ENCODE assay signal across 8 cellular contexts in genomic region chr1:168181063-168181720, GRCh38. TPM values are rescaled to one million over a fixed set of nuclear protein-coding genes. Genes with fewer than 3 reads are reported as not detected.
DNase-seq lines count a peak whose midpoint lies in the region; ATAC-seq, FAIRE-seq and TF ChIP-seq lines count a peak whose summit lies in the region.
"Not testable (repeated sequence)": the region's sequence is repeated elsewhere in the genome, so short reads cannot be mapped to it uniquely, and the experiment has no call there.
"Had no signal": no experiment of that assay in that cellular context is flagged by ENCODE, and none has a peak within 500 bp of the region (broad histone marks: within the 10 kb centered on the region; RNA-seq: fewer than 3 reads in every experiment).

No MANE protein-coding gene starts in this region.

- H3K4me1 ChIP-seq in HEK293 (ENCODE audit: control insufficient read depth, insufficient read depth, low read length); kidney (ENCODE audit: control insufficient read depth in 1 of 2, insufficient read depth in 1 of 2, low read depth in 1 of 2, low read length in 2 of 2): not testable (repeated sequence)
- H3K4me1 ChIP-seq in RWPE2 (ENCODE audit: insufficient read depth, poor library complexity, severe bottlenecking), result peaks cover 28% of the 10 kb centered on the region

- peaks cover 19% of the 10 kb centered on the region for H3K36me3 Mint-ChIP-seq in CD4-positive, alpha-beta T cell (ENCODE audit: low read depth)
- H3K36me3 Mint-ChIP-seq in activated T-helper 2 cell treated with anti-CD3 and anti-CD28 coated beads, Interferon-gamma antibody, Interleukin-2, Interleukin-4, amounts not matched to agents 10 μg/mL and 5 μg/mL and 100 μg/mL, durations not matched to agents 14 hours and 24 hours and 36 hours (ENCODE audit: low read depth), result peaks cover 20% of the 10 kb centered on the region
- H3K36me3 Mint-ChIP-seq in MCF 10A (ENCODE audit: insufficient read depth, unreplicated experiment), result peaks cover 20% of the 10 kb centered on the region
- not testable (repeated sequence) for H3K36me3 Mint-ChIP-seq in neural crest cell (ENCODE audit: low read depth)

- not testable (repeated sequence) for DNase-seq in CD4-positive, alpha-beta T cell; RWPE2 (ENCODE audit: low spot score); activated T-helper 2 cell treated with anti-CD3 and anti-CD28 coated beads, Interferon-gamma antibody, Interleukin-2, Interleukin-4, amounts not matched to agents 10 μg/mL and 5 μg/mL and 100 μg/mL, durations not matched to agents 14 hours and 24 hours and 36 hours (ENCODE audit: low spot score); MCF 10A (ENCODE audit: unreplicated experiment); neural crest cell (ENCODE audit: low read depth, low spot score)
- peak; percentile 32 for DNase-seq in kidney

- BruUV-seq in MCF 10A (replicated peaks; lab: Mats Ljungman, UMichigan), result not testable (repeated sequence)

- not testable (repeated sequence) for H3K27ac Mint-ChIP-seq in CD4-positive, alpha-beta T cell; activated T-helper 2 cell treated with anti-CD3 and anti-CD28 coated beads, Interferon-gamma antibody, Interleukin-2, Interleukin-4, amounts not matched to agents 10 μg/mL and 5 μg/mL and 100 μg/mL, durations not matched to agents 14 hours and 24 hours and 36 hours; MCF 10A (ENCODE audit: low read depth, unreplicated experiment); neural crest cell (ENCODE audit: unreplicated experiment)

- H3K9me3 ChIP-seq in CD4-positive, alpha-beta T cell (ENCODE audit: control insufficient read depth, low read length); HEK293 (ENCODE audit: control insufficient read depth, insufficient read depth, low read depth, low read length); RWPE2 (ENCODE audit: severe bottlenecking); kidney (ENCODE audit: control insufficient read depth in 1 of 2, low read length in 2 of 2): not testable (repeated sequence)

- ATAC-seq in CD4-positive, alpha-beta T cell (ENCODE audit: poor library complexity); RWPE2 (ENCODE audit: low read depth): not testable (repeated sequence)

- peaks cover 20% of the 10 kb centered on the region for H3K4me1 Mint-ChIP-seq in CD4-positive, alpha-beta T cell (ENCODE audit: low read depth)
- H3K4me1 Mint-ChIP-seq in activated T-helper 2 cell treated with anti-CD3 and anti-CD28 coated beads, Interferon-gamma antibody, Interleukin-2, Interleukin-4, amounts not matched to agents 10 μg/mL and 5 μg/mL and 100 μg/mL, durations not matched to agents 14 hours and 24 hours and 36 hours (ENCODE audit: low read depth), result peaks cover 11% of the 10 kb centered on the region
- H3K4me1 Mint-ChIP-seq in MCF 10A (ENCODE audit: insufficient read depth, unreplicated experiment); neural crest cell: not testable (repeated sequence)

- not testable (repeated sequence) for H3K4me3 ChIP-seq in HEK293 (ENCODE audit: low read depth, low read length); RWPE2 (ENCODE audit: severe bottlenecking); kidney (ENCODE audit: low read length in 2 of 2)

- H3K36me3 ChIP-seq in HEK293 (ENCODE audit: control insufficient read depth in 2 of 2, insufficient read depth in 1 of 2, low read length in 2 of 2); kidney (ENCODE audit: control insufficient read depth in 1 of 2, insufficient read depth in 2 of 2, low read length in 2 of 2): not testable (repeated sequence)
- H3K36me3 ChIP-seq in RWPE2 (ENCODE audit: low read depth), result peaks cover 24% of the 10 kb centered on the region

- POLR2A ChIA-PET in CD4-positive, alpha-beta T cell (lab: Charles Lee), result interaction anchor here (0.8 kb wide), 1 partner anchor 44 kb away, joined by 3 read pairs; no protein-coding TSS in a partner anchor
- POLR2A ChIA-PET in HEK293 (lab: Yijun Ruan, JAX), result interaction anchor here (0.7 kb wide), 1 partner anchor 121 kb away, joined by 4 read pairs; no protein-coding TSS in a partner anchor
- POLR2A ChIA-PET in MCF 10A (lab: Yijun Ruan, JAX), result interaction anchor here (0.6 to 4.7 kb wide), 10 partner anchors 8 to 953 kb away, joined by 3 to 93 read pairs (median 4); partner anchors contain the start of gene SFT2D2

- H3K27me3 Mint-ChIP-seq in CD4-positive, alpha-beta T cell; activated T-helper 2 cell treated with anti-CD3 and anti-CD28 coated beads, Interferon-gamma antibody, Interleukin-2, Interleukin-4, amounts not matched to agents 10 μg/mL and 5 μg/mL and 100 μg/mL, durations not matched to agents 14 hours and 24 hours and 36 hours (ENCODE audit: low read depth); MCF 10A (ENCODE audit: insufficient read depth, unreplicated experiment); neural crest cell (ENCODE audit: low read depth): not testable (repeated sequence)

- not testable (repeated sequence) for FAIRE-seq in kidney (lab: Jason Lieb, UNC)

- intact Hi-C loops in CD4-positive, alpha-beta T cell (cut with DNase I, micrococcal nuclease), result loop anchor here in 1 of 2 experiments (5.0 to 10.0 kb wide), 2 partner anchors 464 to 966 kb away; no protein-coding TSS in a partner anchor
- intact Hi-C loops in activated T-helper 2 cell treated with anti-CD3 and anti-CD28 coated beads, Interferon-gamma antibody, Interleukin-2, Interleukin-4, amounts not matched to agents 10 μg/mL and 5 μg/mL and 100 μg/mL, durations not matched to agents 14 hours and 24 hours and 36 hours (cut with micrococcal nuclease); MCF 10A (cut with micrococcal nuclease); kidney (cut with DNase I): not testable (repeated sequence)

- CTCF ChIA-PET in CD4-positive, alpha-beta T cell (lab: Charles Lee), result not testable (repeated sequence)
- CTCF ChIA-PET in HEK293 (lab: Yijun Ruan, JAX) (interaction anchor here (0.6 to 1.8 kb wide), 5 partner anchors 37 to 195 kb away, joined by 3 to 5 read pairs (median 3); no protein-coding TSS in a partner anchor), MCF 10A (lab: Yijun Ruan, JAX) (interaction anchor here (1.2 to 2.7 kb wide), 4 partner anchors 15 to 89 kb away, joined by 3 to 13 read pairs (median 4); partner anchors contain the start of gene SFT2D2)

- not testable (repeated sequence) for H3K9ac ChIP-seq in kidney (ENCODE audit: low read length in 2 of 2)

- peak overlapping the region; percentile 50 for H3K4me3 Mint-ChIP-seq in CD4-positive, alpha-beta T cell
- peak overlapping the region; percentile 33 for H3K4me3 Mint-ChIP-seq in activated T-helper 2 cell treated with anti-CD3 and anti-CD28 coated beads, Interferon-gamma antibody, Interleukin-2, Interleukin-4, amounts not matched to agents 10 μg/mL and 5 μg/mL and 100 μg/mL, durations not matched to agents 14 hours and 24 hours and 36 hours (ENCODE audit: low read depth)
- peak overlapping the region; percentile 54 for H3K4me3 Mint-ChIP-seq in MCF 10A (ENCODE audit: unreplicated experiment)
- H3K4me3 Mint-ChIP-seq in neural crest cell, result peak overlapping the region; percentile 64

- H3K27me3 ChIP-seq in CD4-positive, alpha-beta T cell (ENCODE audit: control insufficient read depth, insufficient read depth, low read length); RWPE2 (ENCODE audit: insufficient read depth, poor library complexity, severe bottlenecking): not testable (repeated sequence)

- TF ChIP-seq CTCF in CD4-positive, alpha-beta T cell (IDR thresholded peaks at IDR 0.05); HEK293 (tag by site-specific recombination; IDR thresholded peaks at IDR 0.05); RWPE2 (IDR thresholded peaks at IDR 0.05; ENCODE audit: poor library complexity, severe bottlenecking); MCF 10A (IDR thresholded peaks at IDR 0.05; ENCODE audit: unreplicated experiment); kidney (IDR thresholded peaks at IDR 0.05; ENCODE audit: borderline replicate concordance, extremely low read depth, insufficient read depth); neural crest cell (conservative IDR thresholded peaks at IDR 0.05): not testable (repeated sequence)

- H3K9me3 Mint-ChIP-seq in CD4-positive, alpha-beta T cell; activated T-helper 2 cell treated with anti-CD3 and anti-CD28 coated beads, Interferon-gamma antibody, Interleukin-2, Interleukin-4, amounts not matched to agents 10 μg/mL and 5 μg/mL and 100 μg/mL, durations not matched to agents 14 hours and 24 hours and 36 hours; MCF 10A (ENCODE audit: unreplicated experiment); neural crest cell: not testable (repeated sequence)

- not testable (repeated sequence) for H3K27ac ChIP-seq in CD4-positive, alpha-beta T cell (ENCODE audit: low read depth, low read length); HEK293 (ENCODE audit: extremely low read depth, low read depth, low read length); kidney (ENCODE audit: low read depth in 2 of 2, low read length in 2 of 2)
- peak overlapping the region; percentile 69 for H3K27ac ChIP-seq in RWPE2 (ENCODE audit: poor library complexity, severe bottlenecking)

RNA-seq across cellular contexts. Expression of gene TIPRL, which starts 2.4 kb away (rescaled TPM):
- 10 to 100 TPM; 15.8 to 16.4 TPM for total RNA-seq in CD4-positive, alpha-beta T cell
- total RNA-seq in activated T-helper 2 cell treated with anti-CD3 and anti-CD28 coated beads, Interferon-gamma antibody, Interleukin-2, Interleukin-4, amounts not matched to agents 10 μg/mL and 5 μg/mL and 100 μg/mL, durations not matched to agents 14 hours and 24 hours and 36 hours, result 59.9 and 63.4 TPM in 2 replicates
- 90.9 and 111 TPM in 2 replicates for total RNA-seq in MCF 10A (2022)
- 26.3 TPM for total RNA-seq in kidney
- 20.7 TPM for polyA plus RNA-seq in kidney (ENCODE audit: insufficient read depth, low read depth, low replicate concordance)
- 28.3 and 33.5 TPM in 2 replicates for total RNA-seq in neural crest cell

RNA-seq across cellular contexts. Expression of gene GPR161, which starts 44.5 kb away (rescaled TPM):
- total RNA-seq in CD4-positive, alpha-beta T cell, result not detected
- total RNA-seq in activated T-helper 2 cell treated with anti-CD3 and anti-CD28 coated beads, Interferon-gamma antibody, Interleukin-2, Interleukin-4, amounts not matched to agents 10 μg/mL and 5 μg/mL and 100 μg/mL, durations not matched to agents 14 hours and 24 hours and 36 hours, result 1.3 and 2.4 TPM in 2 replicates
- total RNA-seq in MCF 10A (2022), result 6.6 and 10.2 TPM in 2 replicates
- 4.2 TPM for total RNA-seq in kidney
- polyA plus RNA-seq in kidney (ENCODE audit: insufficient read depth, low read depth, low replicate concordance), result 1.4 TPM
- total RNA-seq in neural crest cell, result 47.7 and 48.7 TPM in 2 replicates
- total RNA-seq: HT-29 had no signal

RNA-seq across cellular contexts. Expression of gene SFT2D2, which starts 44.6 kb away (rescaled TPM):
- 10 to 100 TPM; 47.0 to 51.7 TPM for total RNA-seq in CD4-positive, alpha-beta T cell
- 106 and 119 TPM in 2 replicates for total RNA-seq in activated T-helper 2 cell treated with anti-CD3 and anti-CD28 coated beads, Interferon-gamma antibody, Interleukin-2, Interleukin-4, amounts not matched to agents 10 μg/mL and 5 μg/mL and 100 μg/mL, durations not matched to agents 14 hours and 24 hours and 36 hours
- total RNA-seq in MCF 10A (2022) (56.5 and 67.5 TPM in 2 replicates), kidney (89.3 TPM), neural crest cell (49.6 and 52.9 TPM in 2 replicates)
- polyA plus RNA-seq in kidney (ENCODE audit: insufficient read depth, low read depth, low replicate concordance), result 7.4 TPM
